1 cellular context compared by ENCODE assay signal in the genomic region with DNA sequence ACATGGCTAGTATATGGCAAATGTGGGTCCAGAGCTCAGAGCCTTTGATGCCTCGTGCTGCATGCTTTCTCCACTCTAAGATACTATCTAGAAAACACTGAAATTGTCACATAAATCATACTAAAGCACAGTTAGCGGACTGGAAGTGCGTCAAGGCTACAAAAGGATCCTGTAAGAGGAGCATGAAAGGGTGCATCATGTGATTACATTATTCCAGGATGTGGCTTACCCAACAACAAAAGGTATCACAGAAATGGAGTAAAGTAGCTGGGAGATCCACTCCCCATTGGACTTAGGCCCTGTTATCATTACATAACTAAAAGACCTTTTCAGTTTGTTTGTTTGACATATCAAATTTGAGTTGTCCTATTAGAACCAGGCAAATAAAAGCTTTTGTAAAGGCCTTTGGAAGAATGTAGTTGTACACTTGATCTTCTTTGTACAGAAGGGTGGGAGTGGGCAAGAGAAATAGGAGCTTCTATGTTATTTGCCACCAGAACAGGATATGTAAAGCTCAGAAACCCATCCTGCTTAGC.
TF ChIP-seq lines count a peak whose summit lies in the region.

No MANE protein-coding gene starts in this region.

TF ChIP-seq in HepG2, 621 proteins besides CTCF, POLR2A, EP300 and RAD21 (continued from another document and continues in another):
- TF ChIP-seq MED13 (CRISPR knock-in tag; IDR thresholded peaks at IDR 0.05) (no peak), JUNB (CRISPR knock-in tag; IDR thresholded peaks at IDR 0.05; ENCODE audit: borderline replicate concordance) (no peak), ZNF720 (CRISPR knock-in tag; IDR thresholded peaks at IDR 0.05) (no peak), WIZ (CRISPR knock-in tag; IDR thresholded peaks at IDR 0.05) (no peak), ARNTL (CRISPR knock-in tag; IDR thresholded peaks at IDR 0.05) (0 out of 2 replicates have a peak, but pooled peaks have one; percentile 47), ZNF501 (CRISPR knock-in tag; IDR thresholded peaks at IDR 0.05) (no peak), MAZ (IDR thresholded peaks at IDR 0.05; ENCODE audit: borderline replicate concordance, low read depth, low read length) (no peak), MAZ (CRISPR knock-in tag; IDR thresholded peaks at IDR 0.05; ENCODE audit: low read depth) (no peak), TMF1 (CRISPR knock-in tag; IDR thresholded peaks at IDR 0.05; ENCODE audit: low read depth) (no peak), ZNF557 (CRISPR knock-in tag; IDR thresholded peaks at IDR 0.05) (no peak), ATM (IDR thresholded peaks at IDR 0.05; ENCODE audit: borderline replicate concordance) (no peak; the same call in 1 of the 2 replicates), ZNF326 (CRISPR knock-in tag; IDR thresholded peaks at IDR 0.05; ENCODE audit: borderline replicate concordance) (no peak), ZNF468 (CRISPR knock-in tag; IDR thresholded peaks at IDR 0.05) (no peak), PRPF4 (IDR thresholded peaks at IDR 0.05; ENCODE audit: low read depth, low read length, poor library complexity, severe bottlenecking) (no peak), AGO1 (IDR thresholded peaks at IDR 0.05; ENCODE audit: low read depth, low read length, poor library complexity, severe bottlenecking) (no peak), ZNF124 (CRISPR knock-in tag; IDR thresholded peaks at IDR 0.05) (no peak), ZNF558 (CRISPR knock-in tag; IDR thresholded peaks at IDR 0.05; ENCODE audit: borderline replicate concordance) (no peak), ZNF562 (CRISPR knock-in tag; IDR thresholded peaks at IDR 0.05; ENCODE audit: borderline replicate concordance) (no peak), KLF16 (CRISPR knock-in tag; IDR thresholded peaks at IDR 0.05) (no peak; a peak in 1 of 4 replicates), ZFX (CRISPR knock-in tag; IDR thresholded peaks at IDR 0.05; ENCODE audit: low read depth) (peak; percentile 45; the same call in 1 of the 2 replicates), MTERF4 (CRISPR knock-in tag; IDR thresholded peaks at IDR 0.05) (no peak), MEF2D (CRISPR knock-in tag; IDR thresholded peaks at IDR 0.05) (no peak), GTF3A (CRISPR knock-in tag; conservative IDR thresholded peaks at IDR 0.05) (no peak), DNMT3B (CRISPR knock-in tag; conservative IDR thresholded peaks at IDR 0.05) (no peak), PAX8 (CRISPR knock-in tag; IDR thresholded peaks at IDR 0.05; ENCODE audit: borderline replicate concordance) (no peak), MLXIP (CRISPR knock-in tag; IDR thresholded peaks at IDR 0.05; ENCODE audit: borderline replicate concordance) (no peak), ATF5 (CRISPR knock-in tag; IDR thresholded peaks at IDR 0.05; ENCODE audit: low read depth) (no peak), ZNF737 (CRISPR knock-in tag; IDR thresholded peaks at IDR 0.05; ENCODE audit: borderline replicate concordance) (no peak), TOPORS (CRISPR knock-in tag; IDR thresholded peaks at IDR 0.05) (no peak), RORA (CRISPR knock-in tag; IDR thresholded peaks at IDR 0.05) (no peak), ZNF34 (CRISPR knock-in tag; IDR thresholded peaks at IDR 0.05; ENCODE audit: borderline replicate concordance) (peak; percentile 28; the same call in 1 of the 2 replicates), ZNF20 (CRISPR knock-in tag; IDR thresholded peaks at IDR 0.05) (no peak), SOX13 (IDR thresholded peaks at IDR 0.05) (no peak; the same call in 1 of the 2 replicates), SOX13 (CRISPR knock-in tag; conservative IDR thresholded peaks at IDR 0.05 in 1 of 2, IDR thresholded peaks at IDR 0.05 in 1 of 2) (peak in 1 of 2 experiments; percentile 93; a peak in 2 of 4 replicates), ZNF878 (CRISPR knock-in tag; IDR thresholded peaks at IDR 0.05) (no peak), ARNT (IDR thresholded peaks at IDR 0.05) (no peak), KLF11 (CRISPR knock-in tag; IDR thresholded peaks at IDR 0.05) (no peak), PTBP1 (IDR thresholded peaks at IDR 0.05; ENCODE audit: low read depth, low read length, poor library complexity, severe bottlenecking) (no peak), ZNF564 (CRISPR knock-in tag; IDR thresholded peaks at IDR 0.05) (no peak), RXRA (CRISPR knock-in tag; IDR thresholded peaks at IDR 0.05) (no peak), NFRKB (IDR thresholded peaks at IDR 0.05) (no peak), ZNF839 (CRISPR knock-in tag; IDR thresholded peaks at IDR 0.05; ENCODE audit: borderline replicate concordance) (no peak), NFIC (IDR thresholded peaks at IDR 0.05; ENCODE audit: low read length) (peak; percentile 36; the same call in 1 of the 2 replicates), E2F5 (CRISPR knock-in tag; conservative IDR thresholded peaks at IDR 0.05) (no peak), MATR3 (CRISPR knock-in tag; IDR thresholded peaks at IDR 0.05) (no peak), RBM22 (optimal IDR thresholded peaks at IDR 0.05; ENCODE audit: low read length) (no peak), MTF2 (CRISPR knock-in tag; IDR thresholded peaks at IDR 0.05; ENCODE audit: borderline replicate concordance) (no peak), PRMT3 (CRISPR knock-in tag; IDR thresholded peaks at IDR 0.05; ENCODE audit: borderline replicate concordance, low read depth) (no peak), CREM (IDR thresholded peaks at IDR 0.05) (peak; percentile 68), CREM (CRISPR knock-in tag; IDR thresholded peaks at IDR 0.05) (no peak), ZMAT3 (CRISPR knock-in tag; conservative IDR thresholded peaks at IDR 0.05) (no peak), SKI (IDR thresholded peaks at IDR 0.05; ENCODE audit: partially characterized antibody) (no peak), JDP2 (CRISPR knock-in tag; IDR thresholded peaks at IDR 0.05; ENCODE audit: borderline replicate concordance) (no peak), ZGPAT (CRISPR knock-in tag; IDR thresholded peaks at IDR 0.05) (peak; percentile 71), NFIB (CRISPR knock-in tag; IDR thresholded peaks at IDR 0.05; ENCODE audit: borderline replicate concordance) (no peak), ZNF777 (CRISPR knock-in tag; IDR thresholded peaks at IDR 0.05) (no peak), TERF1 (CRISPR knock-in tag; IDR thresholded peaks at IDR 0.05) (no peak)
- TF ChIP-seq, protein P1, sequence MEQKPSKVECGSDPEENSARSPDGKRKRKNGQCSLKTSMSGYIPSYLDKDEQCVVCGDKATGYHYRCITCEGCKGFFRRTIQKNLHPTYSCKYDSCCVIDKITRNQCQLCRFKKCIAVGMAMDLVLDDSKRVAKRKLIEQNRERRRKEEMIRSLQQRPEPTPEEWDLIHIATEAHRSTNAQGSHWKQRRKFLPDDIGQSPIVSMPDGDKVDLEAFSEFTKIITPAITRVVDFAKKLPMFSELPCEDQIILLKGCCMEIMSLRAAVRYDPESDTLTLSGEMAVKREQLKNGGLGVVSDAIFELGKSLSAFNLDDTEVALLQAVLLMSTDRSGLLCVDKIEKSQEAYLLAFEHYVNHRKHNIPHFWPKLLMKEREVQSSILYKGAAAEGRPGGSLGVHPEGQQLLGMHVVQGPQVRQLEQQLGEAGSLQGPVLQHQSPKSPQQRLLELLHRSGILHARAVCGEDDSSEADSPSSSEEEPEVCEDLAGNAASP (CRISPR knock-in tag; IDR thresholded peaks at IDR 0.05; ENCODE audit: borderline replicate concordance): no peak
- TF ChIP-seq, protein P2, sequence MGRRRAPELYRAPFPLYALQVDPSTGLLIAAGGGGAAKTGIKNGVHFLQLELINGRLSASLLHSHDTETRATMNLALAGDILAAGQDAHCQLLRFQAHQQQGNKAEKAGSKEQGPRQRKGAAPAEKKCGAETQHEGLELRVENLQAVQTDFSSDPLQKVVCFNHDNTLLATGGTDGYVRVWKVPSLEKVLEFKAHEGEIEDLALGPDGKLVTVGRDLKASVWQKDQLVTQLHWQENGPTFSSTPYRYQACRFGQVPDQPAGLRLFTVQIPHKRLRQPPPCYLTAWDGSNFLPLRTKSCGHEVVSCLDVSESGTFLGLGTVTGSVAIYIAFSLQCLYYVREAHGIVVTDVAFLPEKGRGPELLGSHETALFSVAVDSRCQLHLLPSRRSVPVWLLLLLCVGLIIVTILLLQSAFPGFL (CRISPR knock-in tag; IDR thresholded peaks at IDR 0.05): no peak
- TF ChIP-seq, protein P3, sequence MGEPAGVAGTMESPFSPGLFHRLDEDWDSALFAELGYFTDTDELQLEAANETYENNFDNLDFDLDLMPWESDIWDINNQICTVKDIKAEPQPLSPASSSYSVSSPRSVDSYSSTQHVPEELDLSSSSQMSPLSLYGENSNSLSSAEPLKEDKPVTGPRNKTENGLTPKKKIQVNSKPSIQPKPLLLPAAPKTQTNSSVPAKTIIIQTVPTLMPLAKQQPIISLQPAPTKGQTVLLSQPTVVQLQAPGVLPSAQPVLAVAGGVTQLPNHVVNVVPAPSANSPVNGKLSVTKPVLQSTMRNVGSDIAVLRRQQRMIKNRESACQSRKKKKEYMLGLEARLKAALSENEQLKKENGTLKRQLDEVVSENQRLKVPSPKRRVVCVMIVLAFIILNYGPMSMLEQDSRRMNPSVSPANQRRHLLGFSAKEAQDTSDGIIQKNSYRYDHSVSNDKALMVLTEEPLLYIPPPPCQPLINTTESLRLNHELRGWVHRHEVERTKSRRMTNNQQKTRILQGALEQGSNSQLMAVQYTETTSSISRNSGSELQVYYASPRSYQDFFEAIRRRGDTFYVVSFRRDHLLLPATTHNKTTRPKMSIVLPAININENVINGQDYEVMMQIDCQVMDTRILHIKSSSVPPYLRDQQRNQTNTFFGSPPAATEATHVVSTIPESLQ (CRISPR knock-in tag; conservative IDR thresholded peaks at IDR 0.05): no peak
- TF ChIP-seq, protein P4, sequence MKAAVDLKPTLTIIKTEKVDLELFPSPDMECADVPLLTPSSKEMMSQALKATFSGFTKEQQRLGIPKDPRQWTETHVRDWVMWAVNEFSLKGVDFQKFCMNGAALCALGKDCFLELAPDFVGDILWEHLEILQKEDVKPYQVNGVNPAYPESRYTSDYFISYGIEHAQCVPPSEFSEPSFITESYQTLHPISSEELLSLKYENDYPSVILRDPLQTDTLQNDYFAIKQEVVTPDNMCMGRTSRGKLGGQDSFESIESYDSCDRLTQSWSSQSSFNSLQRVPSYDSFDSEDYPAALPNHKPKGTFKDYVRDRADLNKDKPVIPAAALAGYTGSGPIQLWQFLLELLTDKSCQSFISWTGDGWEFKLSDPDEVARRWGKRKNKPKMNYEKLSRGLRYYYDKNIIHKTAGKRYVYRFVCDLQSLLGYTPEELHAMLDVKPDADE (CRISPR knock-in tag; IDR thresholded peaks at IDR 0.05): no peak
